Comparison of ENCODE assay signal across 8 cellular contexts in genomic region chr2:89828906-89829631, GRCh38.
A peak's percentile ranks its signal among the peaks of the same experiment; 100 is the strongest.
DNase-seq lines count a peak whose midpoint lies in the region; ATAC-seq, FAIRE-seq and TF ChIP-seq lines count a peak whose summit lies in the region.
"Not testable (repeated sequence)": the region's sequence is repeated elsewhere in the genome, so short reads cannot be mapped to it uniquely, and the experiment has no call there.

No MANE protein-coding gene starts in this region.

- not testable (repeated sequence) for H3K36me3 ChIP-seq in bronchial epithelial cell (ENCODE audit: control insufficient read depth, insufficient read depth, low read length); mucosa of descending colon (ENCODE audit: low read depth); thoracic aorta

- FAIRE-seq in bronchial epithelial cell (lab: Jason Lieb, UNC), result not testable (repeated sequence)

- H3K9me3 ChIP-seq in mucosa of descending colon, thoracic aorta: not testable (repeated sequence)

- DNase-seq in HT1080 (ENCODE audit: low read depth) (peak; percentile 34), bronchial epithelial cell (ENCODE audit: low read depth) (peak; percentile 48)
- DNase-seq in left ventricle myocardium superior; mucosa of descending colon; thoracic aorta (ENCODE audit: low spot score): not testable (repeated sequence)

- not testable (repeated sequence) for TF ChIP-seq CTCF in bronchial epithelial cell (IDR thresholded peaks at IDR 0.05; ENCODE audit: insufficient read depth, low read length, severe bottlenecking); mucosa of descending colon (IDR thresholded peaks at IDR 0.05); thoracic aorta (IDR thresholded peaks at IDR 0.05)

- not testable (repeated sequence) for H3K27ac ChIP-seq in thoracic aorta

- intact Hi-C loops in left ventricle myocardium superior (cut with micrococcal nuclease); mucosa of descending colon (cut with DNase I, micrococcal nuclease): not testable (repeated sequence)

- not testable (repeated sequence) for H3K27me3 ChIP-seq in bronchial epithelial cell (ENCODE audit: control insufficient read depth, insufficient read depth, low read length); thoracic aorta (replicated peaks; ENCODE audit: insufficient read depth)

- H3K4me1 ChIP-seq in mucosa of descending colon (ENCODE audit: low read depth); thoracic aorta (ENCODE audit: control insufficient read depth in 1 of 2, low read depth in 2 of 2): not testable (repeated sequence)

- H3K4me3 ChIP-seq in bronchial epithelial cell (ENCODE audit: low read depth, low read length); mucosa of descending colon; thoracic aorta: not testable (repeated sequence)

- ATAC-seq in GM18868 (IDR thresholded peaks at IDR 0.05; ENCODE audit: unreplicated experiment) (peak; percentile 32), GM21529 (IDR thresholded peaks at IDR 0.05; ENCODE audit: unreplicated experiment) (peak; percentile 31), HG03045 (IDR thresholded peaks at IDR 0.05; ENCODE audit: unreplicated experiment) (peak; percentile 30), left ventricle myocardium superior (peak; percentile 56), mucosa of descending colon (peak; percentile 53), thoracic aorta (ENCODE audit: insufficient number of reproducible peaks, low FRiP score, low read depth) (peak; percentile 51)
